Comparison of ENCODE assay signal across 10 cellular contexts in genomic region chr4:121690001-121690400, GRCh38. TPM values are rescaled to one million over a fixed set of nuclear protein-coding genes. Genes with fewer than 3 reads are reported as not detected.
DNase-seq lines count a peak whose midpoint lies in the region; ATAC-seq and TF ChIP-seq lines count a peak whose summit lies in the region.
"Had no signal": no experiment of that assay in that cellular context is flagged by ENCODE, and none has a peak within 500 bp of the region (broad histone marks: within the 10 kb centered on the region; RNA-seq: fewer than 3 reads in every experiment).

No MANE protein-coding gene starts in this region.

- H3K4ac ChIP-seq in trophoblast cell (ENCODE audit: low read depth, low read length), result peak overlapping the region; percentile 95

- H2BK5ac ChIP-seq in trophoblast cell (ENCODE audit: low read depth, low read length, poor library complexity), result peak overlapping the region; percentile 6

- peak overlapping the region; percentile 45 for H4K91ac ChIP-seq in trophoblast cell (ENCODE audit: low read depth, low read length)

- H2BK120ac ChIP-seq in trophoblast cell (ENCODE audit: insufficient read depth, low read length, poor library complexity), result no peak overlapping the region

- H3K9ac ChIP-seq in mammary epithelial cell (ENCODE audit: insufficient read depth, low read length) (peak overlapping the region; percentile 56), trophoblast cell (ENCODE audit: low read length) (no peak overlapping the region)

- peak overlapping the region; percentile 66 for H3K18ac ChIP-seq in trophoblast cell (ENCODE audit: low read length)

- H3K4me1 ChIP-seq in mammary epithelial cell (ENCODE audit: insufficient read depth, low read length), result peaks cover 63% of the 10 kb centered on the region
- H3K4me1 ChIP-seq in trophoblast cell (ENCODE audit: control insufficient read depth in 1 of 2, insufficient read depth in 2 of 2, low read length in 2 of 2), result peaks cover 11 to 12% of the 10 kb centered on the region in 2 experiments

- intact Hi-C loops in mammary epithelial cell (cut with micrococcal nuclease) (no loop called here), posterior vena cava (cut with DNase I) (no loop called here)

- no peak overlapping the region for H3K4me3 Mint-ChIP-seq in effector memory CD8-positive, alpha-beta T cell

- in situ Hi-C loops in mammary epithelial cell (cut with MboI; ENCODE audit: low sequenced_read_pairs in 2 of 2), result no loop called here

- peaks cover 15% of the 10 kb centered on the region for H3K36me3 ChIP-seq in mammary epithelial cell (ENCODE audit: insufficient read depth, low read length)
- H3K36me3 ChIP-seq in trophoblast cell (ENCODE audit: control insufficient read depth in 1 of 2, insufficient read depth in 2 of 2, low read length in 2 of 2), result peaks cover 7 to 20% of the 10 kb centered on the region in 2 experiments

- no peak overlapping the region for H2AFZ ChIP-seq in mammary epithelial cell (ENCODE audit: low read depth, low read length)
- H2AFZ ChIP-seq in trophoblast cell (ENCODE audit: insufficient read depth, low read length, poor library complexity), result no peak overlapping the region

- H3K36me3 Mint-ChIP-seq in effector memory CD8-positive, alpha-beta T cell (ENCODE audit: insufficient read depth), result peaks cover 27% of the 10 kb centered on the region

- H2AK5ac ChIP-seq in trophoblast cell (ENCODE audit: low read length), result peak overlapping the region; percentile 1

- WGBS in mammary epithelial cell (ENCODE audit: low coverage, missing lambda C conversion rate), result 68% methylated on average over 2 of the region's 2 CpGs
- no CpG with 5 or more reads among the region's 2 CpGs for WGBS in trophoblast cell (ENCODE audit: extremely low coverage, insufficient coverage, insufficient read length)

- no peak for TF ChIP-seq CTCF in mammary epithelial cell (conservative IDR thresholded peaks at IDR 0.05 in 1 of 2, IDR thresholded peaks at IDR 0.05 in 1 of 2; ENCODE audit: extremely low read depth in 1 of 2, insufficient read depth in 1 of 2, low read depth in 1 of 2, low read length in 2 of 2)

- H3K23ac ChIP-seq in trophoblast cell (ENCODE audit: low read length), result no peak overlapping the region

- H2BK12ac ChIP-seq in trophoblast cell (ENCODE audit: low read length), result no peak overlapping the region

- H3K79me2 ChIP-seq in mammary epithelial cell (ENCODE audit: insufficient read depth, low read length) (peaks cover 85% of the 10 kb centered on the region), trophoblast cell (ENCODE audit: control insufficient read depth, insufficient read depth, low read length, poor library complexity) (peaks cover 11% of the 10 kb centered on the region)

- dilution Hi-C loops in mammary epithelial cell (cut with HindIII; ENCODE audit: low sequenced_read_pairs), result no loop called here

- no peaks in the 10 kb centered on the region for H3K9me3 ChIP-seq in mammary epithelial cell (replicated peaks; ENCODE audit: insufficient read depth, low read length)
- no peaks in the 10 kb centered on the region for H3K9me3 ChIP-seq in trophoblast cell (ENCODE audit: insufficient read depth, low read depth, low read length)

- peak overlapping the region; percentile 69 for H3K4me2 ChIP-seq in mammary epithelial cell (ENCODE audit: insufficient read depth, low read depth, low read length)
- H3K4me2 ChIP-seq in trophoblast cell (ENCODE audit: low read length), result peak overlapping the region; percentile 17

- DNase-seq in mammary epithelial cell (peak; percentile 77), trophoblast cell (peak; percentile 42 to 59), posterior vena cava (ENCODE audit: low spot score) (no peak)
- DNase-seq in effector memory CD8-positive, alpha-beta T cell, result no peak
- DNase-seq: hippocampal formation, NCI-H524 had no signal

- no peak overlapping the region for H4K8ac ChIP-seq in trophoblast cell (ENCODE audit: low read depth, low read length)

- H3K4me1 Mint-ChIP-seq in effector memory CD8-positive, alpha-beta T cell (ENCODE audit: low read depth in 2 of 2), result peaks cover 3 to 8% of the 10 kb centered on the region in 2 donors

- no peak overlapping the region for H3K27ac Mint-ChIP-seq in effector memory CD8-positive, alpha-beta T cell

- H3K4me3 ChIP-seq in mammary epithelial cell (replicated peaks in 1 of 3; ENCODE audit: insufficient read depth in 1 of 3, low read depth in 2 of 3, low read length in 3 of 3) (peak overlapping the region in 1 of 3 experiments; percentile 5), trophoblast cell (ENCODE audit: low read depth, low read length) (no peak overlapping the region)

- peak overlapping the region; percentile 52 for H3K14ac ChIP-seq in trophoblast cell (ENCODE audit: low read length)

- peak overlapping the region; percentile 95 for H3K27ac ChIP-seq in mammary epithelial cell (ENCODE audit: insufficient read depth, low read depth, low read length)
- peak overlapping the region; percentile 66 for H3K27ac ChIP-seq in trophoblast cell (ENCODE audit: low read depth, low read length)

- H3K27me3 ChIP-seq in mammary epithelial cell (ENCODE audit: insufficient read depth, low read length) (no peaks in the 10 kb centered on the region), trophoblast cell (ENCODE audit: insufficient read depth, low read length) (no peaks in the 10 kb centered on the region)

- H3K27me3 Mint-ChIP-seq in effector memory CD8-positive, alpha-beta T cell, result no peaks in the 10 kb centered on the region

- H3K79me1 ChIP-seq in trophoblast cell (ENCODE audit: low read length), result peaks cover 6% of the 10 kb centered on the region

- peak; percentile 47 for ATAC-seq in GM18511 (IDR thresholded peaks at IDR 0.05; ENCODE audit: unreplicated experiment)
- ATAC-seq in HG03095 (IDR thresholded peaks at IDR 0.05; ENCODE audit: unreplicated experiment), result peak; percentile 45
- ATAC-seq in GM21528 (IDR thresholded peaks at IDR 0.05; ENCODE audit: low FRiP score, unreplicated experiment), result no peak
- ATAC-seq in effector memory CD8-positive, alpha-beta T cell (replicated peaks), result no peak
- no peak for ATAC-seq in GM19351 (IDR thresholded peaks at IDR 0.05; ENCODE audit: unreplicated experiment)

- no TSS peak for BruUV-seq in mammary epithelial cell (replicated peaks; lab: Mats Ljungman, UMichigan)

- no peaks in the 10 kb centered on the region for H3K9me3 Mint-ChIP-seq in effector memory CD8-positive, alpha-beta T cell

- CTCF ChIA-PET in mammary epithelial cell (lab: Charles Lee; ENCODE audit: low non-redundant PET), result no interaction called here

- H4K20me1 ChIP-seq in mammary epithelial cell (ENCODE audit: insufficient read depth, low read length), result no peaks in the 10 kb centered on the region

- H4K12ac ChIP-seq in trophoblast cell (ENCODE audit: low read depth, low read length), result no peak overlapping the region

RNA-seq across cellular contexts. Expression of gene ANXA5, which starts 6.8 kb away (rescaled TPM):
- total RNA-seq in mammary epithelial cell (100 to 1,000 TPM; 335 to 396 TPM), posterior vena cava (100 to 1,000 TPM; 346 to 547 TPM)
- polyA plus RNA-seq in mammary epithelial cell, result 394 TPM
- polyA minus RNA-seq in mammary epithelial cell, result 313 TPM
- polyA plus RNA-seq in trophoblast cell (2013), result 470 and 474 TPM in 2 replicates

Comparison
In these comparisons a context has a peak if more than half of its experiments do, and no peak if none do; other contexts are left out.
1. ATAC-seq: peak in GM18511 (single experiment) and HG03095 (single experiment); none in GM21528 (single experiment), effector memory CD8-positive, alpha-beta T cell (single experiment) and GM19351 (single experiment).
2. DNase-seq: peak in mammary epithelial cell (single experiment) and trophoblast cell (2 of 2); none in effector memory CD8-positive, alpha-beta T cell (0 of 3) and posterior vena cava (single experiment).